ENCODE assay signal across 22 cellular contexts in genomic region chr3:126558336-126559071, GRCh38. TPM values are rescaled to one million over a fixed set of nuclear protein-coding genes. Genes with fewer than 3 reads are reported as not detected.
A peak's percentile ranks its signal among the peaks of the same experiment; 100 is the strongest.
DNase-seq lines count a peak whose midpoint lies in the region; ATAC-seq and TF ChIP-seq lines count a peak whose summit lies in the region.
"Had no signal": no experiment of that assay in that cellular context is flagged by ENCODE, and none has a peak within 500 bp of the region (broad histone marks: within the 10 kb centered on the region; RNA-seq: fewer than 3 reads in every experiment).

Gene C3orf22, minus strand, starts transcription at chr3:126558932. Its CDS starts 5,542 bp downstream, at chr3:126553390.

- DNase-seq in GM03348 (ENCODE audit: low spot score) (peak; percentile 3), SK-N-SH (peak; percentile 61), left lobe of liver (ENCODE audit: low spot score) (peak; percentile 38), spleen (peak; percentile 61), NCI-H2196 treated with DMSO at 0.1 percent for 48 hours (lab: John Stamatoyannopoulos, UW; ENCODE audit: unreplicated experiment) (no peak), NCI-H1092 (lab: John Stamatoyannopoulos, UW) (no peak)
- DNase-seq: activated CD4-positive, alpha-beta T cell treated with anti-CD3 and anti-CD28 coated beads for 36 hours; amniotic stem cell; lower lobe of right lung; NCI-H146; NCI-H345; T-helper 9 cell had no signal

- no peaks in the 10 kb centered on the region for H3F3A ChIP-seq in SK-N-SH (replicated peaks; ENCODE audit: insufficient read depth)

- H3K27ac ChIP-seq in SK-N-SH (ENCODE audit: low read depth in 2 of 2, low read length in 1 of 2) (no peak within 1 kb of the TSS), spleen (no peak within 1 kb of the TSS)
- H3K27ac ChIP-seq: epithelial cell of prostate, gastroesophageal sphincter, lower lobe of right lung, SJSA1 had no signal

- H3K4me2 ChIP-seq in SK-N-SH: no peak within 1 kb of the TSS

- no peaks in the 10 kb centered on the region for H3K79me2 ChIP-seq in SK-N-SH (ENCODE audit: insufficient read depth)

- H4K20me1 ChIP-seq in SK-N-SH (ENCODE audit: insufficient read depth): no peaks in the 10 kb centered on the region

- TF ChIP-seq EP300 in SK-N-SH (IDR thresholded peaks at IDR 0.05; ENCODE audit: borderline replicate concordance in 1 of 2, low read depth in 1 of 2, low read length in 1 of 2): no peak

- CTCF ChIA-PET in SK-N-SH (lab: Yijun Ruan, JAX): interaction anchor here (0.8 kb wide), 1 partner anchor 915 kb away, joined by 3 read pairs; no protein-coding TSS in a partner anchor

- H3K9me2 ChIP-seq in SK-N-SH: no peaks in the 10 kb centered on the region

- 40% methylated on average over 5 of the region's 9 CpGs for WGBS in SK-N-SH (ENCODE audit: low lambda C conversion rate)
- 72 to 90% (median 78%) methylated on average over 7 to 9 of the region's 9 CpGs for WGBS in spleen, 5 donors

- no peak for TF ChIP-seq RAD21 in SK-N-SH (IDR thresholded peaks at IDR 0.05; ENCODE audit: low read length)

- H3K9ac ChIP-seq in SK-N-SH: no peak within 1 kb of the TSS

- TF ChIP-seq CTCF in SK-N-SH (IDR thresholded peaks at IDR 0.05): no peak
- no peak for TF ChIP-seq CTCF in spleen (IDR thresholded peaks at IDR 0.05 in 8 of 11, conservative IDR thresholded peaks at IDR 0.05 in 3 of 11)

- no peak for TF ChIP-seq POLR2A in spleen (IDR thresholded peaks at IDR 0.05)

- intact Hi-C loops in spleen (cut with DNase I; ENCODE audit: low total_unique reads): no loop called here

- H3K4me1 ChIP-seq in SK-N-SH (ENCODE audit: control insufficient read depth in 1 of 2, insufficient read depth in 2 of 2, low read depth in 1 of 2, low read length in 1 of 2) (peaks cover 0 to 11% of the 10 kb centered on the region in 2 experiments; a peak in 1 of 4 replicates), spleen (peaks cover 0 to 12% (median 0%) of the 10 kb centered on the region in 6 donors)
- H3K4me1 ChIP-seq: gastroesophageal sphincter, lower lobe of right lung, SJSA1 had no signal

- no peaks in the 10 kb centered on the region for H3K36me3 ChIP-seq in SK-N-SH (replicated peaks in 1 of 2; ENCODE audit: control insufficient read depth in 1 of 2, insufficient read depth in 2 of 2, low read length in 1 of 2)
- no peaks in the 10 kb centered on the region for H3K36me3 ChIP-seq in spleen
- H3K36me3 ChIP-seq: gastroesophageal sphincter, lower lobe of right lung, SJSA1 had no signal

- no peak for ATAC-seq in left lobe of liver
- ATAC-seq in GM18520 (IDR thresholded peaks at IDR 0.05; ENCODE audit: unreplicated experiment): no peak
- ATAC-seq: activated CD4-positive, alpha-beta T cell treated with anti-CD3 and anti-CD28 coated beads for 36 hours; activated T-helper 17 cell treated with anti-CD3 and anti-CD28 coated beads, Interleukin-2, amount 50 U/mL, for 72 hours; gastroesophageal sphincter had no signal

- POLR2A ChIA-PET in SK-N-SH (lab: Yijun Ruan, JAX): no interaction called here

- H3K4me3 ChIP-seq in SK-N-SH (ENCODE audit: low read depth in 2 of 2, low read length in 1 of 2): no peak within 1 kb of the TSS
- H3K4me3 ChIP-seq in spleen: no peak within 1 kb of the TSS
- H3K4me3 ChIP-seq: gastroesophageal sphincter, lower lobe of right lung, SJSA1 had no signal

- no peak within 1 kb of the TSS for H2AFZ ChIP-seq in SK-N-SH (ENCODE audit: low read depth)

- H3K9me3 ChIP-seq in SK-N-SH (no peaks in the 10 kb centered on the region), spleen (peaks cover 0 to 24% (median 17%) of the 10 kb centered on the region in 8 donors)
- H3K9me3 ChIP-seq: lower lobe of right lung, SJSA1 had no signal

- H3K27me3 ChIP-seq in SK-N-SH (ENCODE audit: insufficient read depth) (no peaks in the 10 kb centered on the region), spleen (replicated peaks in 1 of 7) (no peaks in the 10 kb centered on the region)

TF ChIP-seq in SK-N-SH, 30 proteins besides CTCF, POLR2A, EP300 and RAD21:
- TF ChIP-seq, protein P1, sequence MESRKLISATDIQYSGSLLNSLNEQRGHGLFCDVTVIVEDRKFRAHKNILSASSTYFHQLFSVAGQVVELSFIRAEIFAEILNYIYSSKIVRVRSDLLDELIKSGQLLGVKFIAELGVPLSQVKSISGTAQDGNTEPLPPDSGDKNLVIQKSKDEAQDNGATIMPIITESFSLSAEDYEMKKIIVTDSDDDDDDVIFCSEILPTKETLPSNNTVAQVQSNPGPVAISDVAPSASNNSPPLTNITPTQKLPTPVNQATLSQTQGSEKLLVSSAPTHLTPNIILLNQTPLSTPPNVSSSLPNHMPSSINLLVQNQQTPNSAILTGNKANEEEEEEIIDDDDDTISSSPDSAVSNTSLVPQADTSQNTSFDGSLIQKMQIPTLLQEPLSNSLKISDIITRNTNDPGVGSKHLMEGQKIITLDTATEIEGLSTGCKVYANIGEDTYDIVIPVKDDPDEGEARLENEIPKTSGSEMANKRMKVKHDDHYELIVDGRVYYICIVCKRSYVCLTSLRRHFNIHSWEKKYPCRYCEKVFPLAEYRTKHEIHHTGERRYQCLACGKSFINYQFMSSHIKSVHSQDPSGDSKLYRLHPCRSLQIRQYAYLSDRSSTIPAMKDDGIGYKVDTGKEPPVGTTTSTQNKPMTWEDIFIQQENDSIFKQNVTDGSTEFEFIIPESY (IDR thresholded peaks at IDR 0.05; ENCODE audit: borderline replicate concordance, low read depth): no peak
- TF ChIP-seq IRF3 (IDR thresholded peaks at IDR 0.05; ENCODE audit: low read depth, low read length): no peak
- no peak for TF ChIP-seq RFX5 (IDR thresholded peaks at IDR 0.05; ENCODE audit: low read length)
- no peak for TF ChIP-seq YY1 (IDR thresholded peaks at IDR 0.05; ENCODE audit: low read depth)
- no peak for TF ChIP-seq POLR2AphosphoS5 (IDR thresholded peaks at IDR 0.05; ENCODE audit: low read depth, low read length)
- TF ChIP-seq REST (IDR thresholded peaks at IDR 0.05; ENCODE audit: low read depth, low read length): no peak
- no peak for TF ChIP-seq FOSL2 (IDR thresholded peaks at IDR 0.05; ENCODE audit: borderline replicate concordance, low read depth)
- no peak for TF ChIP-seq TAF1 (IDR thresholded peaks at IDR 0.05; ENCODE audit: borderline replicate concordance, low read depth, low read length)
- TF ChIP-seq SMC3 (IDR thresholded peaks at IDR 0.05; ENCODE audit: low read depth, low read length): no peak
- TF ChIP-seq MXI1 (IDR thresholded peaks at IDR 0.05; ENCODE audit: low read depth, low read length): no peak
- no peak for TF ChIP-seq CHD2 (IDR thresholded peaks at IDR 0.05; ENCODE audit: low read length, partially characterized antibody)

RNA-seq across cellular contexts. Expression of gene C3orf22, which starts in this region (rescaled TPM):
- polyA plus RNA-seq in SK-N-SH (2012; rRNA removed): not detected in 2 replicates
- not detected in 2 replicates for polyA plus RNA-seq in SK-N-SH (2012; cell fraction: cytosol; rRNA removed)
- polyA plus RNA-seq in SK-N-SH (2012; cell fraction: nucleus; rRNA removed): 0.06 and 0.11 TPM in 2 replicates
- not detected for total RNA-seq in left lobe of liver
- total RNA-seq in spleen: not detected
- polyA plus RNA-seq in spleen: not detected
- total RNA-seq: activated CD4-positive, alpha-beta T cell treated with anti-CD3 and anti-CD28 coated beads for 36 hours; activated T-helper 17 cell treated with anti-CD3 and anti-CD28 coated beads, Interleukin-2, amount 50 U/mL, for 72 hours; gastroesophageal sphincter; H4; HT1080; lower lobe of right lung; naive thymus-derived CD4-positive, alpha-beta T cell; pulmonary artery endothelial cell; SJSA1; subcutaneous adipose tissue had no signal
- polyA plus RNA-seq: naive thymus-derived CD4-positive, alpha-beta T cell had no signal

Comparison
In these comparisons a context has a peak if more than half of its experiments do, and no peak if none do; other contexts are left out.
1. Peak in DNase-seq in SK-N-SH; RNA of the gene not detected or under 1 TPM.
2. Peak in DNase-seq in left lobe of liver; RNA of the gene not detected or under 1 TPM.
3. Peak in DNase-seq in spleen; RNA of the gene not detected or under 1 TPM.